8 cellular contexts compared by ENCODE assay signal in the genomic region with DNA sequence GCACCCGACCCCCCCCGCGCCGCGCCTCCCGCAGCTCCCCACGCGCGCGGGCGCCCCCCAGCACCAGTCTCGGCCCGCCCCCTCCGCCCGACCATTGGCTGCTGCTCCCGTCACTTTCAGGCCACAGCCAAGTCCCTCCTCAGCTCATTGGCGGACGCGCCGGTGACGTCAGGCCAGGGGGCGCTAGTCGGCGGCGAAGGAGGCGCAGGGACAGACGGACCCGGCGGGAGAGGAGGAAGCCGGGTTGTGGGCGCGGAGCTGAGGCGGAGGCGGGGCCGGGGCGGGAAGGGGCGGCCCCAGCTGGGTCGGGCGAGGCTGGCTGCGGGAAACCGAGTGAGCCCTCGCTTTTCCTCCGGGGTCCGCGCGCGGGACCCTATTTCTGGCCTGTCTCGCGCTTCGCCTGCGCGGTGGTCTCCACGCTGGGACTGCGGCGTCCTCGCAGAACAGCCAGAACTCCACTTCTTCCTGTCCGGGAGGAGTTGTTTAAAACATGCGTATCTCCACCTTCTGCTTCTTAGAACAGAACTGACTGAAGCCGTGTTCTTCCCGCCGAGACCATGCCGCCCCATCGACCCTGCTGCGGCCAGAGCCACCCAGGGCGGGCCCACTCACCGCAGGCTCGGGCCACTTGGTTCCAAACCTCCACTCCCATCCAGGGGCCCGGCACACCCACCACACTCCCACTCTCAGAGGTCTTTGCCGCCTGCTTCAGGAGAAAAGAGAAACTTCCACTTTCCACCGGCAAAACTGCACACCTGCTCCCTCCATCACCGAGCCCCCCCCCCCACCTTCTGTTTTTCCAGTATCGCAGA. TPM values are rescaled to one million over a fixed set of nuclear protein-coding genes. Genes with fewer than 3 reads are reported as not detected.
A peak's percentile ranks its signal among the peaks of the same experiment; 100 is the strongest.
DNase-seq lines count a peak whose midpoint lies in the region; FAIRE-seq and TF ChIP-seq lines count a peak whose summit lies in the region.

No MANE protein-coding gene starts in this region.

- peak overlapping the region; percentile 76 for H3K4me3 ChIP-seq in H7 (ENCODE audit: insufficient read depth, low read depth, low read length)

- FAIRE-seq in G401.6 (lab: Jason Lieb, UNC): peak; percentile 49

- H3K27ac Mint-ChIP-seq in nephron progenitor cell: no peak overlapping the region
- no peak overlapping the region for H3K27ac Mint-ChIP-seq in stimulated activated naive CD8-positive, alpha-beta T cell treated with anti-CD3 and anti-CD28 coated beads, Interleukin-15, Interleukin-2, amounts not matched to agents 100 ng/mL and 50 ng/mL, for 24 hours

- peaks cover 15% of the 10 kb centered on the region for H3K9me3 Mint-ChIP-seq in nephron progenitor cell
- no peaks in the 10 kb centered on the region for H3K9me3 Mint-ChIP-seq in stimulated activated naive CD8-positive, alpha-beta T cell treated with anti-CD3 and anti-CD28 coated beads, Interleukin-15, Interleukin-2, amounts not matched to agents 100 ng/mL and 50 ng/mL, for 24 hours

- H3K36me3 Mint-ChIP-seq in nephron progenitor cell (ENCODE audit: low read depth): no peaks in the 10 kb centered on the region
- peaks cover 3% of the 10 kb centered on the region for H3K36me3 Mint-ChIP-seq in stimulated activated naive CD8-positive, alpha-beta T cell treated with anti-CD3 and anti-CD28 coated beads, Interleukin-15, Interleukin-2, amounts not matched to agents 100 ng/mL and 50 ng/mL, for 24 hours (ENCODE audit: low read depth)

- peaks cover 3% of the 10 kb centered on the region for H3K36me3 ChIP-seq in H7 (replicated peaks; ENCODE audit: control insufficient read depth, insufficient read depth, low read length)

- H3K4me1 Mint-ChIP-seq in nephron progenitor cell: peaks cover 44% of the 10 kb centered on the region
- peaks cover 23% of the 10 kb centered on the region for H3K4me1 Mint-ChIP-seq in stimulated activated naive CD8-positive, alpha-beta T cell treated with anti-CD3 and anti-CD28 coated beads, Interleukin-15, Interleukin-2, amounts not matched to agents 100 ng/mL and 50 ng/mL, for 24 hours (ENCODE audit: low read depth)

- peak; percentile 100 for DNase-seq in H7
- DNase-seq in LoVo (ENCODE audit: low spot score): peak; percentile 95
- DNase-seq in RWPE1 (ENCODE audit: low spot score): peak; percentile 99
- peak; percentile 100 for DNase-seq in activated effector memory CD4-positive, alpha-beta T cell treated with anti-CD3 and anti-CD28 coated beads, Interleukin-2, amount 50 U/mL, for 16 hours
- DNase-seq in fibroblast of the conjunctiva (ENCODE audit: low read depth): peak; percentile 96
- DNase-seq in nephron progenitor cell: peak; percentile 100

- H3K27ac ChIP-seq in RWPE1: peak overlapping the region; percentile 85

- peak overlapping the region; percentile 81 for H3K4me3 Mint-ChIP-seq in nephron progenitor cell
- H3K4me3 Mint-ChIP-seq in stimulated activated naive CD8-positive, alpha-beta T cell treated with anti-CD3 and anti-CD28 coated beads, Interleukin-15, Interleukin-2, amounts not matched to agents 100 ng/mL and 50 ng/mL, for 24 hours: peak overlapping the region; percentile 83

- POLR2A ChIA-PET in RWPE1 (lab: Yijun Ruan, JAX; ENCODE audit: low non-redundant PET): no interaction called here

- peaks cover 6% of the 10 kb centered on the region for H3K27me3 ChIP-seq in H7 (ENCODE audit: control insufficient read depth, insufficient read depth, low read length)

- CTCF ChIA-PET in RWPE1 (lab: Yijun Ruan, JAX): interaction anchor here (0.5 to 0.6 kb wide), 2 partner anchors 518 to 690 kb away, joined by 3 read pairs; no protein-coding TSS in a partner anchor

- H3K27me3 Mint-ChIP-seq in nephron progenitor cell (ENCODE audit: low read depth, poor library complexity): peaks cover 17% of the 10 kb centered on the region
- H3K27me3 Mint-ChIP-seq in stimulated activated naive CD8-positive, alpha-beta T cell treated with anti-CD3 and anti-CD28 coated beads, Interleukin-15, Interleukin-2, amounts not matched to agents 100 ng/mL and 50 ng/mL, for 24 hours: peaks cover 10% of the 10 kb centered on the region

- TF ChIP-seq CTCF in RWPE1 (conservative IDR thresholded peaks at IDR 0.05; ENCODE audit: low read depth) (no peak), nephron progenitor cell (IDR thresholded peaks at IDR 0.05) (no peak)

RNA-seq across cellular contexts. Expression of a gene that starts 0.5 kb away (rescaled TPM):
- 50.1 and 62.1 TPM in 2 replicates for total RNA-seq in H7 (2014; rRNA removed; shearing (Covaris generic))

Comparison
In these comparisons a context has a peak if more than half of its experiments do, and no peak if none do; other contexts are left out.
1. Peak in every context shown above with its lines: DNase-seq, H3K4me3 ChIP-seq and H3K27ac ChIP-seq.